In the genomic region with DNA sequence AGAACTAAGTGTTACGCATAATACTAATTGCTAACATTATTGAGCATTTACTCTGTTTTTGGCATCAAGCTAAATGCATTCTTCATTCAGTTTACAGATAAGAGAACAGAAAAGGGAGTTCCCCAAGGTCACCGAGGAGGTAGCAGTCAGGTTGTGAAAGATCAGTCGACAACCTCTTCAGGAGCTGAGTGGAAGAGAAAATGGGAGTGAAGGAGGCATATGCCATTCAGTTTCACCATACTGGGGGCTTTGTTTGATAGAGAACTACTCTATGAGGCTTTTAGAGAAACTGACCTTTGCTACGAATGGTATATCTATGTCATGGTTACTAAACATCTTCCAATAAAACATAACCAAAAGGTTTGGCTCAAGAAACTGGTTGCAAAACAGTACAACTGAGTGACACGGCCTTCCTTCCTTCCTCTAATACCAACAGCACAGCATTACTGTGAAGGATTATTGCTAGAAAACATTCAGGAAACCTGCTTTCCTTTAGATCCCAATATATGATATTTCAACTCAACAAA, we compare ENCODE assay signal across 10 cellular contexts.
DNase-seq lines count a peak whose midpoint lies in the region; ATAC-seq and TF ChIP-seq lines count a peak whose summit lies in the region.
"Had no signal": no experiment of that assay in that cellular context is flagged by ENCODE, and none has a peak within 500 bp of the region (broad histone marks: within the 10 kb centered on the region; RNA-seq: fewer than 3 reads in every experiment).

No MANE protein-coding gene starts in this region.

- no peak for TF ChIP-seq POLR2A in tibial nerve (IDR thresholded peaks at IDR 0.05)

- 89% methylated on average over 4 of the region's 5 CpGs for WGBS in mesenchymal stem cell
- WGBS in tibial nerve, 2 donors: 41% methylated on average over 5 of the region's 5 CpGs

- H3K27ac Mint-ChIP-seq in activated T-cell treated with anti-CD3 and anti-CD28 coated beads, Interleukin-2, amount 50 U/mL, for 24 hours: peak overlapping the region; percentile 82

- peaks cover 2% of the 10 kb centered on the region for H3K79me1 ChIP-seq in mesenchymal stem cell (replicated peaks; ENCODE audit: low read length, poor library complexity, severe bottlenecking)

- peaks cover 79% of the 10 kb centered on the region for H3K4me1 Mint-ChIP-seq in activated T-cell treated with anti-CD3 and anti-CD28 coated beads, Interleukin-2, amount 50 U/mL, for 24 hours (ENCODE audit: low read depth)

- H3K4me1 ChIP-seq in mesenchymal stem cell (ENCODE audit: control insufficient read depth, insufficient read depth, low read depth, low read length) (peaks cover 12% of the 10 kb centered on the region), tibial nerve (peaks cover 0 to 82% (median 57%) of the 10 kb centered on the region in 4 donors)

- no peak overlapping the region for H3K4ac ChIP-seq in mesenchymal stem cell (ENCODE audit: low read depth in 1 of 2, low read length in 2 of 2)

- TF ChIP-seq CTCF in coronary artery (IDR thresholded peaks at IDR 0.05) (no peak), tibial nerve (IDR thresholded peaks at IDR 0.05) (no peak)

- no peak overlapping the region for H3K23ac ChIP-seq in mesenchymal stem cell (ENCODE audit: low read length in 2 of 2)

- H2AFZ ChIP-seq in mesenchymal stem cell (ENCODE audit: low read depth, low read length): no peak overlapping the region

- no peak overlapping the region for H3K4me2 ChIP-seq in mesenchymal stem cell (ENCODE audit: low read length, poor library complexity, severe bottlenecking)

- H4K8ac ChIP-seq in mesenchymal stem cell (ENCODE audit: low read length): no peak overlapping the region

- peak in 1 of 2 donors; percentile 65 for TF ChIP-seq EP300 in tibial nerve (IDR thresholded peaks at IDR 0.05)

- no peak overlapping the region for H2BK120ac ChIP-seq in mesenchymal stem cell (ENCODE audit: low read depth, low read length)

- DNase-seq in activated T-cell treated with anti-CD3 and anti-CD28 coated beads, Interleukin-2, amount 50 U/mL, for 24 hours: no peak
- DNase-seq in activated T-cell treated with anti-CD3 and anti-CD28 coated beads for 4 hours: no peak
- DNase-seq in coronary artery (ENCODE audit: low spot score): no peak
- no peak for DNase-seq in mesenchymal stem cell
- no peak for DNase-seq in tibial nerve (ENCODE audit: low spot score in 2 of 2)
- no peak for DNase-seq in HCEC 1CT
- DNase-seq in stimulated activated naive CD4-positive, alpha-beta T cell (lab: John Stamatoyannopoulos, UW): no peak
- DNase-seq: kidney had no signal

- no peaks in the 10 kb centered on the region for H3K9me3 Mint-ChIP-seq in activated T-cell treated with anti-CD3 and anti-CD28 coated beads, Interleukin-2, amount 50 U/mL, for 24 hours
- H3K9me3 Mint-ChIP-seq: brain had no signal

- no peak overlapping the region for H2BK5ac ChIP-seq in mesenchymal stem cell (ENCODE audit: low read depth, low read length, poor library complexity, severe bottlenecking)

- no peak overlapping the region for H3K14ac ChIP-seq in mesenchymal stem cell (ENCODE audit: low read length in 2 of 2)

- no peak overlapping the region for H3K4me3 Mint-ChIP-seq in activated T-cell treated with anti-CD3 and anti-CD28 coated beads, Interleukin-2, amount 50 U/mL, for 24 hours
- H3K4me3 Mint-ChIP-seq: brain had no signal

- ATAC-seq in HG03342 (IDR thresholded peaks at IDR 0.05; ENCODE audit: unreplicated experiment): no peak

- H3K27ac ChIP-seq in coronary artery (peak overlapping the region; percentile 33 to 68), mesenchymal stem cell (ENCODE audit: low read length, poor library complexity, severe bottlenecking) (no peak overlapping the region), tibial nerve (peak overlapping the region in 3 of 4 donors; percentile 13 to 81 (median 72))

- no peaks in the 10 kb centered on the region for H3K27me3 Mint-ChIP-seq in activated T-cell treated with anti-CD3 and anti-CD28 coated beads, Interleukin-2, amount 50 U/mL, for 24 hours

- H2BK12ac ChIP-seq in mesenchymal stem cell (ENCODE audit: low read length in 2 of 2): no peak overlapping the region

- no peak overlapping the region for H4K91ac ChIP-seq in mesenchymal stem cell (ENCODE audit: low read length)

- no peak overlapping the region for H3K18ac ChIP-seq in mesenchymal stem cell (ENCODE audit: low read depth in 1 of 2, low read length in 2 of 2)

- H3K9me3 ChIP-seq in mesenchymal stem cell (ENCODE audit: control insufficient read depth, low read length) (no peaks in the 10 kb centered on the region), tibial nerve (no peaks in the 10 kb centered on the region)

- peaks cover 9% of the 10 kb centered on the region for H3K36me3 Mint-ChIP-seq in activated T-cell treated with anti-CD3 and anti-CD28 coated beads, Interleukin-2, amount 50 U/mL, for 24 hours (ENCODE audit: low read depth)
- H3K36me3 Mint-ChIP-seq: brain had no signal

- peaks cover 2 to 37% of the 10 kb centered on the region in 2 experiments for H3K36me3 ChIP-seq in mesenchymal stem cell (ENCODE audit: control insufficient read depth in 1 of 2, insufficient read depth in 2 of 2, low read depth in 1 of 2, low read length in 2 of 2)
- no peaks in the 10 kb centered on the region for H3K36me3 ChIP-seq in tibial nerve

- H3K27me3 ChIP-seq in mesenchymal stem cell (ENCODE audit: control insufficient read depth in 1 of 2, insufficient read depth in 1 of 2, low read length in 2 of 2): no peaks in the 10 kb centered on the region
- no peaks in the 10 kb centered on the region for H3K27me3 ChIP-seq in tibial nerve

- H2BK15ac ChIP-seq in mesenchymal stem cell (ENCODE audit: low read depth, poor library complexity, severe bottlenecking): no peak overlapping the region

- H2AK5ac ChIP-seq in mesenchymal stem cell (ENCODE audit: low read length, severe bottlenecking): no peak overlapping the region

- H3K9ac ChIP-seq in mesenchymal stem cell (ENCODE audit: low read length): peak overlapping the region; percentile 77

- peak overlapping the region; percentile 3 for H3K4me3 ChIP-seq in coronary artery
- H3K4me3 ChIP-seq in mesenchymal stem cell (ENCODE audit: insufficient read depth in 1 of 2, low read depth in 1 of 2, low read length in 2 of 2): peak overlapping the region in 1 of 2 experiments; percentile 55
- no peak overlapping the region for H3K4me3 ChIP-seq in tibial nerve
